Comparison of ENCODE assay signal across 1 cellular context in the genomic region with DNA sequence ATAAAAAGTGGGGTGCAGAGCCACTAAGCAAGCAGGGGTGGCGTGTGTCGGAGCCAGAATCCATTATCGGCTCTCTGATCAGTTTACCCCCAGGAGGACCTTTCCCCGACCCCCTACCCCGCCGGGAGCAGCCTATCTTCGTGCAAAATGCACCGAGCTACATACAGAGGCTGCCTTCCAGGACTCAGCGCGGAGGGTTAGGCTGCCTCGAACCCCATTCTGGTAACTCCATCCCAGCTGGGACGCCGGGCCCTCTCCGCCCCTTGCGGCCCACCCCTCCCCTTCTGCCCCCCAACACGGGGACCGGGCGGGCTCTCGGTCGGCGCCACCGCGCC.
TF ChIP-seq lines count a peak whose summit lies in the region.

No MANE protein-coding gene starts in this region.

TF ChIP-seq in SK-N-SH treated with all-trans-retinoic acid at 6 μM for 48 hours, 23 proteins besides CTCF, POLR2A, EP300 and RAD21 (continued from another document):
- TF ChIP-seq, protein P1, sequence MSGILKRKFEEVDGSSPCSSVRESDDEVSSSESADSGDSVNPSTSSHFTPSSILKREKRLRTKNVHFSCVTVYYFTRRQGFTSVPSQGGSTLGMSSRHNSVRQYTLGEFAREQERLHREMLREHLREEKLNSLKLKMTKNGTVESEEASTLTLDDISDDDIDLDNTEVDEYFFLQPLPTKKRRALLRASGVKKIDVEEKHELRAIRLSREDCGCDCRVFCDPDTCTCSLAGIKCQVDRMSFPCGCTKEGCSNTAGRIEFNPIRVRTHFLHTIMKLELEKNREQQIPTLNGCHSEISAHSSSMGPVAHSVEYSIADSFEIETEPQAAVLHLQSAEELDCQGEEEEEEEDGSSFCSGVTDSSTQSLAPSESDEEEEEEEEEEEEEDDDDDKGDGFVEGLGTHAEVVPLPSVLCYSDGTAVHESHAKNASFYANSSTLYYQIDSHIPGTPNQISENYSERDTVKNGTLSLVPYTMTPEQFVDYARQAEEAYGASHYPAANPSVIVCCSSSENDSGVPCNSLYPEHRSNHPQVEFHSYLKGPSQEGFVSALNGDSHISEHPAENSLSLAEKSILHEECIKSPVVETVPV (CRISPR knock-in tag; IDR thresholded peaks at IDR 0.05), result no peak
- TF ChIP-seq CSDC2 (CRISPR knock-in tag; IDR thresholded peaks at IDR 0.05), result no peak
- TF ChIP-seq ZFP30 (CRISPR knock-in tag; IDR thresholded peaks at IDR 0.05), result no peak
- TF ChIP-seq OSR1 (CRISPR knock-in tag; IDR thresholded peaks at IDR 0.05), result no peak
TF ChIP-seq in SK-N-SH treated with all-trans-retinoic acid at 6 μM for 48 hours: peak in this region for 0.
